8 cellular contexts compared by ENCODE assay signal in genomic region chr6:135053433-135053832, GRCh38. TPM values are rescaled to one million over a fixed set of nuclear protein-coding genes. Genes with fewer than 3 reads are reported as not detected.
DNase-seq lines count a peak whose midpoint lies in the region; ATAC-seq and TF ChIP-seq lines count a peak whose summit lies in the region.

No MANE protein-coding gene starts in this region.

- no peaks in the 10 kb centered on the region for H3K9me3 ChIP-seq in BE2C
- no peaks in the 10 kb centered on the region for H3K9me3 ChIP-seq in breast epithelium
- H3K9me3 ChIP-seq in muscle layer of duodenum (ENCODE audit: control insufficient read depth in 1 of 2, low read length in 2 of 2), result no peaks in the 10 kb centered on the region

- 0 out of 2 replicates have a peak, but pooled peaks cover 2% of the 10 kb centered on the region for H3K4me1 ChIP-seq in BE2C
- peaks cover 30% of the 10 kb centered on the region for H3K4me1 ChIP-seq in KMS-11 (ENCODE audit: low read depth, poor library complexity, severe bottlenecking)
- peaks cover 0 to 4% of the 10 kb centered on the region in 2 donors for H3K4me1 ChIP-seq in breast epithelium
- peaks cover 12 to 26% of the 10 kb centered on the region in 2 donors for H3K4me1 ChIP-seq in muscle layer of duodenum (ENCODE audit: control insufficient read depth in 1 of 2, insufficient read depth in 2 of 2, low read length in 2 of 2)

- TF ChIP-seq POLR2A in breast epithelium (IDR thresholded peaks at IDR 0.05), result no peak

- peaks cover 18% of the 10 kb centered on the region for H3K36me3 ChIP-seq in BE2C
- H3K36me3 ChIP-seq in KMS-11 (ENCODE audit: insufficient read depth), result no peaks in the 10 kb centered on the region
- H3K36me3 ChIP-seq in breast epithelium, result peaks cover 4% of the 10 kb centered on the region
- H3K36me3 ChIP-seq in muscle layer of duodenum (ENCODE audit: control insufficient read depth in 1 of 2, insufficient read depth in 2 of 2, low read length in 2 of 2), result peaks cover 0 to 14% of the 10 kb centered on the region in 2 donors

- intact Hi-C loops in breast epithelium (cut with DNase I; ENCODE audit: low total_unique reads), result no loop called here

- no peaks in the 10 kb centered on the region for H4K20me1 ChIP-seq in KMS-11 (ENCODE audit: insufficient read depth)

- TF ChIP-seq CTCF in BE2C (IDR thresholded peaks at IDR 0.05; ENCODE audit: low read depth, low read length) (no peak), KMS-11 (conservative IDR thresholded peaks at IDR 0.05; ENCODE audit: low read depth, low read length) (no peak), breast epithelium (IDR thresholded peaks at IDR 0.05) (no peak)

- H3K27ac ChIP-seq in KMS-11 (no peak overlapping the region), breast epithelium (peak overlapping the region in 1 of 2 donors; percentile 2), muscle layer of duodenum (ENCODE audit: low read length) (no peak overlapping the region)

- no peak for ATAC-seq in HG03571 (IDR thresholded peaks at IDR 0.05; ENCODE audit: unreplicated experiment)

- peak overlapping the region; percentile 86 for H3K4me3 ChIP-seq in BE2C (ENCODE audit: low read depth, low read length)
- peak overlapping the region; percentile 20 for H3K4me3 ChIP-seq in KMS-11 (IDR thresholded peaks at IDR 0.05; ENCODE audit: insufficient read depth, low read depth, low read length)
- H3K4me3 ChIP-seq in breast epithelium, result peak overlapping the region; percentile 67 to 82 (median 69)
- peak overlapping the region; percentile 92 to 100 for H3K4me3 ChIP-seq in muscle layer of duodenum (ENCODE audit: low read depth in 1 of 2, low read length in 2 of 2)

- no peak overlapping the region; the same call in 1 of the 2 replicates for H3K9ac ChIP-seq in KMS-11

- H3K27me3 ChIP-seq in BE2C (no peaks in the 10 kb centered on the region), KMS-11 (ENCODE audit: insufficient read depth, low read depth) (no peaks in the 10 kb centered on the region), breast epithelium (no peaks in the 10 kb centered on the region), muscle layer of duodenum (ENCODE audit: low read depth, low read length) (no peaks in the 10 kb centered on the region)

- DNase-seq in BE2C (no peak), breast epithelium (ENCODE audit: low spot score in 2 of 2) (no peak), NCI-H187 (lab: John Stamatoyannopoulos, UW) (no peak), A172 (ENCODE audit: low spot score) (no peak), COLO829 (ENCODE audit: low spot score) (no peak)

- peak overlapping the region; percentile 83 for H3K4me2 ChIP-seq in KMS-11

- H3K79me2 ChIP-seq in KMS-11 (ENCODE audit: insufficient read depth, low read depth), result peaks cover 53% of the 10 kb centered on the region

- no peak overlapping the region for H2AFZ ChIP-seq in KMS-11 (ENCODE audit: low read depth)

RNA-seq across cellular contexts. Expression of gene HBS1L, which starts 1.2 kb away (rescaled TPM):
- 75.3 TPM for polyA plus RNA-seq in BE2C (2012; ENCODE audit: insufficient read depth, insufficient read length, low read depth)
- 10 to 100 TPM; 42.0 to 55.5 (median 52.0) TPM for total RNA-seq in breast epithelium
- 157 and 160 TPM in 2 replicates for total RNA-seq in A172 (2014; rRNA removed; shearing (Covaris generic))

Comparison
In these comparisons a context has a peak if more than half of its experiments do, and no peak if none do; other contexts are left out.
1. H3K4me3 ChIP-seq: peak in every context shown above with its lines; median percentile 96 in muscle layer of duodenum; 86 in BE2C; 69 in breast epithelium; 20 in KMS-11.